8 cellular contexts compared by ENCODE assay signal in genomic region chr10:58531084-58531695, GRCh38. TPM values are rescaled to one million over a fixed set of nuclear protein-coding genes. Genes with fewer than 3 reads are reported as not detected.
DNase-seq lines count a peak whose midpoint lies in the region; ATAC-seq and TF ChIP-seq lines count a peak whose summit lies in the region.

No MANE protein-coding gene starts in this region.

- no peak overlapping the region for H4K12ac ChIP-seq in trophoblast cell (ENCODE audit: low read depth, low read length)

- H3K9ac ChIP-seq in trophoblast cell (ENCODE audit: low read length): no peak overlapping the region

- H2BK120ac ChIP-seq in trophoblast cell (ENCODE audit: insufficient read depth, low read length, poor library complexity): no peak overlapping the region

- H3K27ac Mint-ChIP-seq in activated CD8-positive, alpha-beta T cell treated with anti-CD3 and anti-CD28 coated beads, Interleukin-2, amount 10 ng/mL, durations not matched to agents 7 days and 5 days: no peak overlapping the region

- no peaks in the 10 kb centered on the region for H3K9me3 Mint-ChIP-seq in activated CD8-positive, alpha-beta T cell treated with anti-CD3 and anti-CD28 coated beads, Interleukin-2, amount 10 ng/mL, durations not matched to agents 7 days and 5 days (ENCODE audit: insufficient read depth)

- H2BK12ac ChIP-seq in trophoblast cell (ENCODE audit: low read length): no peak overlapping the region

- H3K79me2 ChIP-seq in trophoblast cell (ENCODE audit: control insufficient read depth, insufficient read depth, low read length, poor library complexity): no peaks in the 10 kb centered on the region

- no peaks in the 10 kb centered on the region for H3K27me3 Mint-ChIP-seq in activated CD8-positive, alpha-beta T cell treated with anti-CD3 and anti-CD28 coated beads, Interleukin-2, amount 10 ng/mL, durations not matched to agents 7 days and 5 days (ENCODE audit: low read depth)

- DNase-seq in COLO829 (ENCODE audit: low spot score): peak; percentile 13
- peak; percentile 19 to 58 for DNase-seq in NCI-H446 (lab: John Stamatoyannopoulos, UW)
- DNase-seq in activated CD8-positive, alpha-beta T cell treated with anti-CD3 and anti-CD28 coated beads, Interleukin-2, amount 10 ng/mL, durations not matched to agents 7 days and 5 days: peak; percentile 67
- peak; percentile 83 for DNase-seq in fibroblast of mammary gland (ENCODE audit: low read depth)
- DNase-seq in trophoblast cell: peak; percentile 71 to 93
- DNase-seq in cerebellum (ENCODE audit: low spot score): no peak

- H3K4me3 ChIP-seq in fibroblast of mammary gland (ENCODE audit: control insufficient read depth, low read depth, low read length): no peak overlapping the region
- H3K4me3 ChIP-seq in trophoblast cell (ENCODE audit: low read depth, low read length): no peak overlapping the region

- no peaks in the 10 kb centered on the region for H3K9me3 ChIP-seq in trophoblast cell (ENCODE audit: insufficient read depth, low read depth, low read length)

- no peaks in the 10 kb centered on the region for H3K79me1 ChIP-seq in trophoblast cell (ENCODE audit: low read length)

- H3K4me2 ChIP-seq in trophoblast cell (ENCODE audit: low read length): no peak overlapping the region

- H2AFZ ChIP-seq in trophoblast cell (ENCODE audit: insufficient read depth, low read length, poor library complexity): no peak overlapping the region

- no peak overlapping the region for H2BK5ac ChIP-seq in trophoblast cell (ENCODE audit: low read depth, low read length, poor library complexity)

- no peak overlapping the region for H3K14ac ChIP-seq in trophoblast cell (ENCODE audit: low read length)

- no peaks in the 10 kb centered on the region for H3K4me1 Mint-ChIP-seq in activated CD8-positive, alpha-beta T cell treated with anti-CD3 and anti-CD28 coated beads, Interleukin-2, amount 10 ng/mL, durations not matched to agents 7 days and 5 days (ENCODE audit: low read depth)

- no peak overlapping the region for H2AK5ac ChIP-seq in trophoblast cell (ENCODE audit: low read length)

- POLR2A ChIA-PET in activated CD8-positive, alpha-beta T cell treated with anti-CD3 and anti-CD28 coated beads, Interleukin-2, amount 10 ng/mL, durations not matched to agents 7 days and 5 days (lab: Charles Lee): no interaction called here

- no peak overlapping the region for H3K23ac ChIP-seq in trophoblast cell (ENCODE audit: low read length)

- TF ChIP-seq CTCF in fibroblast of mammary gland (conservative IDR thresholded peaks at IDR 0.05; ENCODE audit: control insufficient read depth, insufficient read depth, low read depth, low read length): peak; percentile 95

- no peak overlapping the region for H4K8ac ChIP-seq in trophoblast cell (ENCODE audit: low read depth, low read length)

- H3K27ac ChIP-seq in trophoblast cell (ENCODE audit: low read depth, low read length): no peak overlapping the region

- H3K4me1 ChIP-seq in trophoblast cell (ENCODE audit: control insufficient read depth in 1 of 2, insufficient read depth in 2 of 2, low read length in 2 of 2): no peaks in the 10 kb centered on the region

- WGBS in trophoblast cell (ENCODE audit: extremely low coverage, insufficient coverage, insufficient read length): no CpG with 5 or more reads among the region's 5 CpGs

- no peaks in the 10 kb centered on the region for H3K36me3 Mint-ChIP-seq in activated CD8-positive, alpha-beta T cell treated with anti-CD3 and anti-CD28 coated beads, Interleukin-2, amount 10 ng/mL, durations not matched to agents 7 days and 5 days (ENCODE audit: low read depth)

- no peak overlapping the region for H3K18ac ChIP-seq in trophoblast cell (ENCODE audit: low read length)

- ATAC-seq in GM19035 (IDR thresholded peaks at IDR 0.05; ENCODE audit: unreplicated experiment) (peak; percentile 99), HG03108 (IDR thresholded peaks at IDR 0.05; ENCODE audit: unreplicated experiment) (peak; percentile 90)
- peak; percentile 64 for ATAC-seq in activated CD8-positive, alpha-beta T cell treated with anti-CD3 and anti-CD28 coated beads, Interleukin-2, amount 10 ng/mL, durations not matched to agents 7 days and 5 days

- H3K4ac ChIP-seq in trophoblast cell (ENCODE audit: low read depth, low read length): no peak overlapping the region

- no peaks in the 10 kb centered on the region for H3K27me3 ChIP-seq in trophoblast cell (ENCODE audit: insufficient read depth, low read length)

- CTCF ChIA-PET in activated CD8-positive, alpha-beta T cell treated with anti-CD3 and anti-CD28 coated beads, Interleukin-2, amount 10 ng/mL, durations not matched to agents 7 days and 5 days (lab: Charles Lee): interaction anchor here (0.6 to 2.1 kb wide), 12 partner anchors 12 to 1091 kb away, joined by 3 to 7 read pairs (median 4); no protein-coding TSS in a partner anchor

- H3K36me3 ChIP-seq in trophoblast cell (ENCODE audit: control insufficient read depth in 1 of 2, insufficient read depth in 2 of 2, low read length in 2 of 2): no peaks in the 10 kb centered on the region

- no peak overlapping the region for H3K4me3 Mint-ChIP-seq in activated CD8-positive, alpha-beta T cell treated with anti-CD3 and anti-CD28 coated beads, Interleukin-2, amount 10 ng/mL, durations not matched to agents 7 days and 5 days

- no peak overlapping the region for H4K91ac ChIP-seq in trophoblast cell (ENCODE audit: low read depth, low read length)

RNA-seq across cellular contexts. Expression of gene BICC1, which starts 18.5 kb away (rescaled TPM):
- total RNA-seq in activated CD8-positive, alpha-beta T cell treated with anti-CD3 and anti-CD28 coated beads, Interleukin-2, amount 10 ng/mL, durations not matched to agents 7 days and 5 days: not detected
- 0.39 and 0.49 TPM in 2 replicates for polyA plus RNA-seq in trophoblast cell (2013)
- 6.4 TPM for total RNA-seq in cerebellum
